Comparison of ENCODE assay signal across 8 cellular contexts in genomic region chr3:15269091-15269989, GRCh38.
DNase-seq lines count a peak whose midpoint lies in the region; ATAC-seq, FAIRE-seq and TF ChIP-seq lines count a peak whose summit lies in the region.

No MANE protein-coding gene starts in this region.

- TF ChIP-seq EP300 in tibial nerve (IDR thresholded peaks at IDR 0.05) = peak; percentile 58 to 92

- peak in 2 of 5 experiments; percentile 20 to 25 for TF ChIP-seq CTCF in tibial nerve (IDR thresholded peaks at IDR 0.05)

- H3K9me3 Mint-ChIP-seq in activated naive CD4-positive, alpha-beta T cell treated with anti-CD3 and anti-CD28 coated beads, Interleukin-2, amount 10 ng/mL, durations not matched to agents 7 days and 5 days = no peaks in the 10 kb centered on the region

- H3K4me1 ChIP-seq in SJSA1 (replicated peaks) (peaks cover 31% of the 10 kb centered on the region), tibial nerve (peaks cover 0 to 74% (median 37%) of the 10 kb centered on the region in 4 donors)

- no peaks in the 10 kb centered on the region for H3K27me3 Mint-ChIP-seq in activated naive CD4-positive, alpha-beta T cell treated with anti-CD3 and anti-CD28 coated beads, Interleukin-2, amount 10 ng/mL, durations not matched to agents 7 days and 5 days

- 62 to 64% methylated on average over 20 to 25 of the region's 29 CpGs for WGBS in tibial nerve, 2 donors

- H3K27me3 ChIP-seq in SJSA1 (replicated peaks) (no peaks in the 10 kb centered on the region), tibial nerve (no peaks in the 10 kb centered on the region)

- FAIRE-seq in GM12891 (lab: Jason Lieb, UNC) = peak; percentile 95

- H3K9me3 ChIP-seq in SJSA1 (replicated peaks) = no peaks in the 10 kb centered on the region
- H3K9me3 ChIP-seq in tibial nerve = no peaks in the 10 kb centered on the region

- peaks cover 4% of the 10 kb centered on the region; the same call in 1 of the 2 replicates for H3K36me3 ChIP-seq in SJSA1
- H3K36me3 ChIP-seq in tibial nerve = peaks cover 0 to 10% (median 0%) of the 10 kb centered on the region in 3 donors

- CTCF ChIA-PET in activated naive CD4-positive, alpha-beta T cell treated with anti-CD3 and anti-CD28 coated beads, Interleukin-2, amount 10 ng/mL, durations not matched to agents 7 days and 5 days (lab: Charles Lee) = interaction anchor here (0.9 to 10.8 kb wide), 26 partner anchors 8 to 289 kb away, joined by 3 to 182 read pairs (median 8); partner anchors contain the start of genes CAPN7, COLQ and SH3BP5

- H3K27ac Mint-ChIP-seq in activated naive CD4-positive, alpha-beta T cell treated with anti-CD3 and anti-CD28 coated beads, Interleukin-2, amount 10 ng/mL, durations not matched to agents 7 days and 5 days = peak overlapping the region; percentile 46

- intact Hi-C loops in posterior vena cava (cut with DNase I) = loop anchor here (2.0 to 5.0 kb wide), 4 partner anchors 63 to 133 kb away; partner anchors contain the start of gene SH3BP5 (in 2 of the 2)

- peak overlapping the region; percentile 28 for H3K4me3 Mint-ChIP-seq in activated naive CD4-positive, alpha-beta T cell treated with anti-CD3 and anti-CD28 coated beads, Interleukin-2, amount 10 ng/mL, durations not matched to agents 7 days and 5 days

- H3K4me3 ChIP-seq in SJSA1 (no peak overlapping the region), tibial nerve (no peak overlapping the region)

- ATAC-seq in HG03060 (IDR thresholded peaks at IDR 0.05; ENCODE audit: low read depth, unreplicated experiment) = peak; percentile 47
- ATAC-seq in GM21825 (IDR thresholded peaks at IDR 0.05; ENCODE audit: unreplicated experiment) = no peak

- H3K4me1 Mint-ChIP-seq in activated naive CD4-positive, alpha-beta T cell treated with anti-CD3 and anti-CD28 coated beads, Interleukin-2, amount 10 ng/mL, durations not matched to agents 7 days and 5 days = peaks cover 79% of the 10 kb centered on the region

- peaks cover 39% of the 10 kb centered on the region for H3K36me3 Mint-ChIP-seq in activated naive CD4-positive, alpha-beta T cell treated with anti-CD3 and anti-CD28 coated beads, Interleukin-2, amount 10 ng/mL, durations not matched to agents 7 days and 5 days

- H3K27ac ChIP-seq in SJSA1 (peak overlapping the region; percentile 81), tibial nerve (peak overlapping the region; percentile 74 to 94 (median 86))

- TF ChIP-seq POLR2A in GM12891 (IDR thresholded peaks at IDR 0.05; ENCODE audit: low read depth, low read length) = 0 out of 2 replicates have a peak, but pooled peaks have one; percentile 26
- TF ChIP-seq POLR2A in tibial nerve (IDR thresholded peaks at IDR 0.05) = peak; percentile 52 to 77

- DNase-seq in GM12891 (ENCODE audit: insufficient read length, low spot score) (peak; percentile 68), SJSA1 (ENCODE audit: low read depth in 1 of 2, low spot score in 2 of 2) (peak; percentile 83 to 94), glomerular endothelial cell (ENCODE audit: extremely low read depth, low read depth, low spot score) (peak; percentile 64), posterior vena cava (ENCODE audit: low spot score) (peak; percentile 96), tibial nerve (ENCODE audit: low spot score in 2 of 2) (peak; percentile 84 to 87)
- DNase-seq in activated naive CD4-positive, alpha-beta T cell treated with anti-CD3 and anti-CD28 coated beads, Interleukin-2, amount 10 ng/mL, durations not matched to agents 7 days and 5 days = peak; percentile 82

TF ChIP-seq in GM12891, 5 proteins besides CTCF, POLR2A, EP300 and RAD21:
- TF ChIP-seq POLR2AphosphoS5 (IDR thresholded peaks at IDR 0.05; ENCODE audit: low read depth, low read length) (no peak; the same call in 1 of the 2 replicates), TAF1 (IDR thresholded peaks at IDR 0.05; ENCODE audit: low read depth, low read length) (no peak), PAX5 (IDR thresholded peaks at IDR 0.05; ENCODE audit: insufficient read depth, low read length, severe bottlenecking) (no peak), POU2F2 (IDR thresholded peaks at IDR 0.05; ENCODE audit: low read depth, low read length) (0 out of 2 replicates have a peak, but pooled peaks have one; percentile 67)
TF ChIP-seq in GM12891: peak in this region for 1.
